ENCODE assay signal across 9 cellular contexts in genomic region chr18:13446581-13447470, GRCh38.
DNase-seq lines count a peak whose midpoint lies in the region; TF ChIP-seq lines count a peak whose summit lies in the region.
"Had no signal": no experiment of that assay in that cellular context is flagged by ENCODE, and none has a peak within 500 bp of the region (broad histone marks: within the 10 kb centered on the region; RNA-seq: fewer than 3 reads in every experiment).

No MANE protein-coding gene starts in this region.

- no peak for TF ChIP-seq CTCF in endodermal cell (conservative IDR thresholded peaks at IDR 0.05)
- no peak for TF ChIP-seq CTCF in endothelial cell (IDR thresholded peaks at IDR 0.05; ENCODE audit: unreplicated experiment)
- no peak for TF ChIP-seq CTCF in Calu3 (IDR thresholded peaks at IDR 0.05; ENCODE audit: unreplicated experiment)

- peaks cover 7% of the 10 kb centered on the region for H3K4me1 ChIP-seq in endodermal cell (ENCODE audit: control insufficient read depth, insufficient read depth, low read length)

- H3K27ac Mint-ChIP-seq in endodermal cell (no peak overlapping the region), endothelial cell (ENCODE audit: unreplicated experiment) (no peak overlapping the region), Calu3 (ENCODE audit: unreplicated experiment) (no peak overlapping the region)

- H3K36me3 ChIP-seq in endodermal cell (ENCODE audit: control insufficient read depth, insufficient read depth, low read length), result no peaks in the 10 kb centered on the region

- DNase-seq in NCI-H1417 (lab: John Stamatoyannopoulos, UW), result peak; percentile 38 to 78 (median 45)
- no peak for DNase-seq in NCI-H1417 treated with DMSO at 0.1 percent for 48 hours (lab: John Stamatoyannopoulos, UW)
- peak; percentile 93 for DNase-seq in NCI-H69 (lab: John Stamatoyannopoulos, UW)
- peak; percentile 66 for DNase-seq in endodermal cell
- peak; percentile 31 for DNase-seq in stimulated activated CD4-positive, alpha-beta T cell treated with anti-CD3 and anti-CD28 coated beads, Interleukin-4, amount 100 ng/mL, for 24 hours
- DNase-seq in NOMO-1 (lab: John Stamatoyannopoulos, UW; ENCODE audit: unreplicated experiment in 2 of 2), result no peak
- no peak for DNase-seq in endothelial cell (ENCODE audit: low spot score)
- no peak for DNase-seq in Calu3
- DNase-seq: NCI-H1930 had no signal

- H3K4me3 ChIP-seq in endodermal cell (ENCODE audit: low read length), result peak overlapping the region; percentile 40

- peaks cover 27% of the 10 kb centered on the region for H3K4me1 Mint-ChIP-seq in endodermal cell
- peaks cover 31% of the 10 kb centered on the region for H3K4me1 Mint-ChIP-seq in endothelial cell (ENCODE audit: unreplicated experiment)
- no peaks in the 10 kb centered on the region for H3K4me1 Mint-ChIP-seq in Calu3 (ENCODE audit: low read depth, unreplicated experiment)

- H3K4me3 Mint-ChIP-seq in endodermal cell, result no peak overlapping the region
- H3K4me3 Mint-ChIP-seq in endothelial cell (ENCODE audit: unreplicated experiment), result no peak overlapping the region
- H3K4me3 Mint-ChIP-seq in Calu3 (ENCODE audit: low read depth, unreplicated experiment), result no peak overlapping the region

- peaks cover 24% of the 10 kb centered on the region for H3K27me3 ChIP-seq in endodermal cell (ENCODE audit: control insufficient read depth, insufficient read depth, low read length, poor library complexity, severe bottlenecking)

- H3K9me3 Mint-ChIP-seq in endodermal cell, result no peaks in the 10 kb centered on the region
- no peaks in the 10 kb centered on the region for H3K9me3 Mint-ChIP-seq in endothelial cell (ENCODE audit: unreplicated experiment)
- no peaks in the 10 kb centered on the region for H3K9me3 Mint-ChIP-seq in Calu3 (ENCODE audit: low read depth, unreplicated experiment)

- no peak overlapping the region for H3K9ac ChIP-seq in endodermal cell (ENCODE audit: extremely low read depth, low read length, poor library complexity, severe bottlenecking)

- no peaks in the 10 kb centered on the region for H3K36me3 Mint-ChIP-seq in endodermal cell (ENCODE audit: low read depth)
- H3K36me3 Mint-ChIP-seq in endothelial cell (ENCODE audit: low read depth, unreplicated experiment), result peaks cover 4% of the 10 kb centered on the region
- H3K36me3 Mint-ChIP-seq in Calu3 (ENCODE audit: insufficient read depth, unreplicated experiment), result no peaks in the 10 kb centered on the region

- CTCF ChIA-PET in Calu3 (lab: Charles Lee), result no interaction called here

- WGBS in endodermal cell (ENCODE audit: insufficient coverage in 1 of 2, insufficient read length in 1 of 2), 2 experiments, result 21% methylated on average over 17 to 24 of the region's 24 CpGs

- intact Hi-C loops in Calu3 (cut with micrococcal nuclease; ENCODE audit: unreplicated experiment), result no loop called here

- BruUV-seq in Calu3 (replicated peaks; lab: Mats Ljungman, UMichigan), result no TSS peak

- peak overlapping the region; percentile 99 for H3K27ac ChIP-seq in endodermal cell (ENCODE audit: low read depth, low read length)

- H3K27me3 Mint-ChIP-seq in endodermal cell (ENCODE audit: insufficient read depth), result peaks cover 38% of the 10 kb centered on the region
- peaks cover 7% of the 10 kb centered on the region for H3K27me3 Mint-ChIP-seq in endothelial cell (ENCODE audit: unreplicated experiment)
- H3K27me3 Mint-ChIP-seq in Calu3 (ENCODE audit: unreplicated experiment), result peaks cover 39% of the 10 kb centered on the region

- no peaks in the 10 kb centered on the region for H3K9me3 ChIP-seq in endodermal cell (ENCODE audit: control insufficient read depth, low read length)

Comparison
In these comparisons a context has a peak if more than half of its experiments do, and no peak if none do; other contexts are left out.
1. DNase-seq: peak in NCI-H1417 (3 of 3), NCI-H69 (single experiment), endodermal cell (single experiment) and stimulated activated CD4-positive, alpha-beta T cell treated with anti-CD3 and anti-CD28 coated beads, Interleukin-4, amount 100 ng/mL, for 24 hours (single experiment); none in NCI-H1417 treated with DMSO at 0.1 percent for 48 hours (single experiment), NOMO-1 (0 of 2), endothelial cell (single experiment) and Calu3 (single experiment).